1 cellular context compared by ENCODE assay signal in the genomic region with DNA sequence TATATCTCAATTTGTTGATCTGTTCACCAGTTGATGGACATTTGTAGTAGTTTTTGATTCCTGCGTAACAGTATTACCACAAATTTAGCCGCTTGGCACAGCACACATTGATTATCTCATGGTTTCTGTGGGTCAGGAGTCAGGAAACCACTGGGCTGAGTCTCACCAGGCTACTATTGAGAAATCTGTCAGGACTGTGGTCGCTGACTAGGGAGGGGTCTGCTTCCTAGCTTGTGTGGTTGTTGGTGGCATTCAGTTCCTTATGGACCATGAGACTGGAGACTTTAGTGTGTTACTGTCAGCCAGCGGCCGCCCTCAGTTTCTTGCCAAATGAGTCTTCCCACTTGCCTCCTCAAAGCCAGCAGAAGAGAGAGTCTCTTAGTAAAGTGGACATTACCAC.
TF ChIP-seq lines count a peak whose summit lies in the region.

No MANE protein-coding gene starts in this region.

TF ChIP-seq in HEK293, 187 proteins besides CTCF, POLR2A, EP300 and RAD21 (continued from another document):
- TF ChIP-seq, protein P1, sequence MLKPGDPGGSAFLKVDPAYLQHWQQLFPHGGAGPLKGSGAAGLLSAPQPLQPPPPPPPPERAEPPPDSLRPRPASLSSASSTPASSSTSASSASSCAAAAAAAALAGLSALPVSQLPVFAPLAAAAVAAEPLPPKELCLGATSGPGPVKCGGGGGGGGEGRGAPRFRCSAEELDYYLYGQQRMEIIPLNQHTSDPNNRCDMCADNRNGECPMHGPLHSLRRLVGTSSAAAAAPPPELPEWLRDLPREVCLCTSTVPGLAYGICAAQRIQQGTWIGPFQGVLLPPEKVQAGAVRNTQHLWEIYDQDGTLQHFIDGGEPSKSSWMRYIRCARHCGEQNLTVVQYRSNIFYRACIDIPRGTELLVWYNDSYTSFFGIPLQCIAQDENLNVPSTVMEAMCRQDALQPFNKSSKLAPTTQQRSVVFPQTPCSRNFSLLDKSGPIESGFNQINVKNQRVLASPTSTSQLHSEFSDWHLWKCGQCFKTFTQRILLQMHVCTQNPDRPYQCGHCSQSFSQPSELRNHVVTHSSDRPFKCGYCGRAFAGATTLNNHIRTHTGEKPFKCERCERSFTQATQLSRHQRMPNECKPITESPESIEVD (tag by site-specific recombination; IDR thresholded peaks at IDR 0.05) = no peak
- no peak for TF ChIP-seq ZNF354C (tag by site-specific recombination; IDR thresholded peaks at IDR 0.05; ENCODE audit: borderline replicate concordance, low read depth)
- no peak for TF ChIP-seq MZF1 (tag by site-specific recombination; IDR thresholded peaks at IDR 0.05; ENCODE audit: borderline replicate concordance)
- TF ChIP-seq ZNF112 (tag by site-specific recombination; IDR thresholded peaks at IDR 0.05) = no peak
- TF ChIP-seq ZNF785 (tag by site-specific recombination; IDR thresholded peaks at IDR 0.05) = no peak
- TF ChIP-seq, protein P2, sequence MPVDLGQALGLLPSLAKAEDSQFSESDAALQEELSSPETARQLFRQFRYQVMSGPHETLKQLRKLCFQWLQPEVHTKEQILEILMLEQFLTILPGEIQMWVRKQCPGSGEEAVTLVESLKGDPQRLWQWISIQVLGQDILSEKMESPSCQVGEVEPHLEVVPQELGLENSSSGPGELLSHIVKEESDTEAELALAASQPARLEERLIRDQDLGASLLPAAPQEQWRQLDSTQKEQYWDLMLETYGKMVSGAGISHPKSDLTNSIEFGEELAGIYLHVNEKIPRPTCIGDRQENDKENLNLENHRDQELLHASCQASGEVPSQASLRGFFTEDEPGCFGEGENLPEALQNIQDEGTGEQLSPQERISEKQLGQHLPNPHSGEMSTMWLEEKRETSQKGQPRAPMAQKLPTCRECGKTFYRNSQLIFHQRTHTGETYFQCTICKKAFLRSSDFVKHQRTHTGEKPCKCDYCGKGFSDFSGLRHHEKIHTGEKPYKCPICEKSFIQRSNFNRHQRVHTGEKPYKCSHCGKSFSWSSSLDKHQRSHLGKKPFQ (tag by site-specific recombination; IDR thresholded peaks at IDR 0.05) = no peak
- no peak for TF ChIP-seq ZNF621 (tag by site-specific recombination; IDR thresholded peaks at IDR 0.05)
